ENCODE assay signal across 9 cellular contexts in the genomic region with DNA sequence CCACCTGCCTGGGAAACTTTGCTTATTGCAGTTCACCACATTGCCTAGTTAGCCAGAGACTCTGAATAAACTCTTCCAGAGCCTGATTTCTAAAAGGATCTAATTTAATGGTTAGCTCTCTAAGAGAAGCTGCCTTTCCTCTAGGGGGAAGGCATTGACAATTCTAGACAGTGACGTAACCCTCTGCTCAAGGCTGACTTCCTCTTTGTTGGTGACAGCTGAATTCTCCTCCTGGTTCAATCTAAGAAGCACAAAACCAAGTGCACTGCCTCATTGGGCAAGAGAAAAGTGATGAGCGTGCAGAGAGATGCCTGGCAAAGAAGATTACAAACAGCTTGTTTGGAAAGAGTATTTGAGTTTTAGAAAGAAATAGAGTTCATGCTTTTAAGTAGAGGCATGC.
DNase-seq lines count a peak whose midpoint lies in the region; ATAC-seq and TF ChIP-seq lines count a peak whose summit lies in the region.
"Had no signal": no experiment of that assay in that cellular context is flagged by ENCODE, and none has a peak within 500 bp of the region (broad histone marks: within the 10 kb centered on the region; RNA-seq: fewer than 3 reads in every experiment).

No MANE protein-coding gene starts in this region.

- no peak for DNase-seq in WTC11 (ENCODE audit: low spot score)
- DNase-seq in pons (ENCODE audit: low spot score): peak; percentile 82
- no peak for DNase-seq in activated CD4-positive, alpha-beta memory T cell treated with anti-CD3 and anti-CD28 coated beads for 36 hours
- no peak for DNase-seq in NCI-H2081 treated with DMSO at 0.1 percent for 48 hours (lab: John Stamatoyannopoulos, UW)
- DNase-seq in activated CD4-positive, alpha-beta T cell treated with anti-CD3 and anti-CD28 coated beads, Interleukin-2, amount 50 U/mL, for 4 hours: no peak

- H3F3A ChIP-seq in DOHH2 (ENCODE audit: control insufficient read depth, insufficient read depth): peaks cover 7% of the 10 kb centered on the region; the same call in 1 of the 2 replicates

- no peak overlapping the region for H3K27ac ChIP-seq in DOHH2 (ENCODE audit: low read depth, low read length)
- H3K27ac ChIP-seq: upper lobe of left lung had no signal

- H3K27me3 Mint-ChIP-seq in WTC11 (ENCODE audit: low read depth): no peaks in the 10 kb centered on the region
- no peaks in the 10 kb centered on the region for H3K27me3 Mint-ChIP-seq in activated CD4-positive, alpha-beta memory T cell treated with anti-CD3 and anti-CD28 coated beads for 36 hours

- H3K9me3 Mint-ChIP-seq in WTC11: peaks cover 3% of the 10 kb centered on the region; the same call in 1 of the 2 replicates
- no peaks in the 10 kb centered on the region for H3K9me3 Mint-ChIP-seq in activated CD4-positive, alpha-beta memory T cell treated with anti-CD3 and anti-CD28 coated beads for 36 hours

- CTCF ChIA-PET in WTC11 (lab: Charles Lee): no interaction called here
- CTCF ChIA-PET in activated CD4-positive, alpha-beta memory T cell treated with anti-CD3 and anti-CD28 coated beads for 36 hours (lab: Charles Lee): no interaction called here

- peaks cover 24% of the 10 kb centered on the region for H3K4me1 ChIP-seq in DOHH2 (ENCODE audit: control insufficient read depth, low read length)
- H3K4me1 ChIP-seq: upper lobe of left lung had no signal

- no peaks in the 10 kb centered on the region for H3K27me3 ChIP-seq in DOHH2 (ENCODE audit: control insufficient read depth, low read length)
- H3K27me3 ChIP-seq: upper lobe of left lung had no signal

- H3K79me2 ChIP-seq in DOHH2 (ENCODE audit: control insufficient read depth, low read length): no peaks in the 10 kb centered on the region

- ATAC-seq in GM19452 (IDR thresholded peaks at IDR 0.05; ENCODE audit: unreplicated experiment): peak; percentile 84
- peak; percentile 93 for ATAC-seq in HG03354 (IDR thresholded peaks at IDR 0.05; ENCODE audit: poor library complexity, severe bottlenecking, unreplicated experiment)
- ATAC-seq in WTC11: peak; percentile 49

- H3K36me3 ChIP-seq in DOHH2 (ENCODE audit: control insufficient read depth, low read length): no peaks in the 10 kb centered on the region
- H3K36me3 ChIP-seq: upper lobe of left lung had no signal

- H3K4me3 ChIP-seq in DOHH2 (ENCODE audit: low read length): peak overlapping the region; percentile 14
- H3K4me3 ChIP-seq: upper lobe of left lung had no signal

- POLR2A ChIA-PET in WTC11 (lab: Charles Lee): no interaction called here
- POLR2A ChIA-PET in activated CD4-positive, alpha-beta memory T cell treated with anti-CD3 and anti-CD28 coated beads for 36 hours (lab: Charles Lee): no interaction called here

- no peaks in the 10 kb centered on the region for H3K9me2 ChIP-seq in DOHH2 (replicated peaks; ENCODE audit: control insufficient read depth, low read length)

- TF ChIP-seq CTCF in DOHH2 (IDR thresholded peaks at IDR 0.05; ENCODE audit: low read depth, low read length, poor library complexity, severe bottlenecking) (no peak), WTC11 (IDR thresholded peaks at IDR 0.05) (no peak)

- peak overlapping the region; percentile 58 for H3K27ac Mint-ChIP-seq in WTC11
- H3K27ac Mint-ChIP-seq in activated CD4-positive, alpha-beta memory T cell treated with anti-CD3 and anti-CD28 coated beads for 36 hours: no peak overlapping the region

- H3K4me2 ChIP-seq in DOHH2 (ENCODE audit: low read length): peak overlapping the region; percentile 45

- peaks cover 89% of the 10 kb centered on the region for H3K4me1 Mint-ChIP-seq in WTC11
- H3K4me1 Mint-ChIP-seq in activated CD4-positive, alpha-beta memory T cell treated with anti-CD3 and anti-CD28 coated beads for 36 hours (ENCODE audit: low read depth): no peaks in the 10 kb centered on the region

- intact Hi-C loops in activated CD4-positive, alpha-beta memory T cell treated with anti-CD3 and anti-CD28 coated beads for 36 hours (cut with micrococcal nuclease): loop anchor here (5.0 kb wide), 1 partner anchor 362 kb away; no protein-coding TSS in a partner anchor

- H3K36me3 Mint-ChIP-seq in WTC11: peaks cover 39% of the 10 kb centered on the region
- H3K36me3 Mint-ChIP-seq in activated CD4-positive, alpha-beta memory T cell treated with anti-CD3 and anti-CD28 coated beads for 36 hours: no peaks in the 10 kb centered on the region

- H4K20me1 ChIP-seq in DOHH2 (ENCODE audit: control insufficient read depth, insufficient read depth, low read depth, low read length): no peaks in the 10 kb centered on the region

- no peaks in the 10 kb centered on the region for H3K9me3 ChIP-seq in DOHH2 (ENCODE audit: control insufficient read depth, insufficient read depth, low read length)
- H3K9me3 ChIP-seq: upper lobe of left lung had no signal

- no peak overlapping the region for H3K4me3 Mint-ChIP-seq in WTC11
- no peak overlapping the region for H3K4me3 Mint-ChIP-seq in activated CD4-positive, alpha-beta memory T cell treated with anti-CD3 and anti-CD28 coated beads for 36 hours

TF ChIP-seq in WTC11, 78 proteins besides CTCF, POLR2A, EP300 and RAD21 (continues in another document):
- TF ChIP-seq NR2C2 (CRISPR knock-in tag; IDR thresholded peaks at IDR 0.05) (no peak), CREB1 (CRISPR knock-in tag; IDR thresholded peaks at IDR 0.05) (no peak), TP53 (CRISPR knock-in tag; IDR thresholded peaks at IDR 0.05) (no peak), TEAD1 (CRISPR knock-in tag; IDR thresholded peaks at IDR 0.05) (no peak), CREM (CRISPR knock-in tag; IDR thresholded peaks at IDR 0.05) (no peak), PREB (CRISPR knock-in tag; IDR thresholded peaks at IDR 0.05; ENCODE audit: borderline replicate concordance) (no peak), MYBL2 (CRISPR knock-in tag; IDR thresholded peaks at IDR 0.05) (no peak), JUN (CRISPR knock-in tag; IDR thresholded peaks at IDR 0.05) (no peak), ZNF396 (CRISPR knock-in tag; IDR thresholded peaks at IDR 0.05; ENCODE audit: borderline replicate concordance) (no peak), IRF1 (CRISPR knock-in tag; IDR thresholded peaks at IDR 0.05) (no peak), FOXK1 (CRISPR knock-in tag; IDR thresholded peaks at IDR 0.05) (no peak), EMX1 (CRISPR knock-in tag; IDR thresholded peaks at IDR 0.05) (no peak)
- TF ChIP-seq, protein P1, sequence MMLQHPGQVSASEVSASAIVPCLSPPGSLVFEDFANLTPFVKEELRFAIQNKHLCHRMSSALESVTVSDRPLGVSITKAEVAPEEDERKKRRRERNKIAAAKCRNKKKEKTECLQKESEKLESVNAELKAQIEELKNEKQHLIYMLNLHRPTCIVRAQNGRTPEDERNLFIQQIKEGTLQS (CRISPR knock-in tag; conservative IDR thresholded peaks at IDR 0.05): no peak
- TF ChIP-seq, protein P2, sequence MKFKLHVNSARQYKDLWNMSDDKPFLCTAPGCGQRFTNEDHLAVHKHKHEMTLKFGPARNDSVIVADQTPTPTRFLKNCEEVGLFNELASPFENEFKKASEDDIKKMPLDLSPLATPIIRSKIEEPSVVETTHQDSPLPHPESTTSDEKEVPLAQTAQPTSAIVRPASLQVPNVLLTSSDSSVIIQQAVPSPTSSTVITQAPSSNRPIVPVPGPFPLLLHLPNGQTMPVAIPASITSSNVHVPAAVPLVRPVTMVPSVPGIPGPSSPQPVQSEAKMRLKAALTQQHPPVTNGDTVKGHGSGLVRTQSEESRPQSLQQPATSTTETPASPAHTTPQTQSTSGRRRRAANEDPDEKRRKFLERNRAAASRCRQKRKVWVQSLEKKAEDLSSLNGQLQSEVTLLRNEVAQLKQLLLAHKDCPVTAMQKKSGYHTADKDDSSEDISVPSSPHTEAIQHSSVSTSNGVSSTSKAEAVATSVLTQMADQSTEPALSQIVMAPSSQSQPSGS (CRISPR knock-in tag; IDR thresholded peaks at IDR 0.05; ENCODE audit: borderline replicate concordance, low read depth): no peak
